Comparison of ENCODE assay signal across 18 cellular contexts in the genomic region with DNA sequence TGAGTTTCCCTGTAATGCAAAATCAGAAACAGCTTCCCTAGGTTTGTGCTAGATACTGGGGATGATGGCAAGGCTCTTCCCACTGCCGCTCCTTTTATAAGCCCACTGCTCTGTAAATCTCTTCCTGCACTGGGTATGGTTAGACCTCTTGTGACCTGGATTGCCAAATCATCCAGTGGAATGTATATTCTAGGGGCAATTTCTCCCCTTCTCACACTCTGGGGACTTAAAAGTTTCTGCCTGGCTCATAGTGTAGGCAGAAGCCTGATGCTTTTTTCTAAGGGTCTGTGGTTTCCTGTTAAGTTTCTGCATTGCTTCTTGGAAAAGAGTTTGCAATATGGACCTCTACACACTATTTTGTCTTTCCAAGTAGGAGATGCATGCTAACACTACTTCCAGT.
"Had no signal": no experiment of that assay in that cellular context is flagged by ENCODE, and none has a peak within 500 bp of the region (broad histone marks: within the 10 kb centered on the region; RNA-seq: fewer than 3 reads in every experiment).

No MANE protein-coding gene starts in this region.

- H2AFZ ChIP-seq: neural progenitor cell had no signal

- H3K9me3 ChIP-seq: gastrocnemius medialis, ovary had no signal

- H3K4me2 ChIP-seq: neural progenitor cell had no signal

- H3K27me3 ChIP-seq: esophagus muscularis mucosa, gastrocnemius medialis, left lung, neural progenitor cell, ovary, right atrium auricular region, sigmoid colon had no signal

- H3K4me1 ChIP-seq: esophagus muscularis mucosa, gastrocnemius medialis, left lung, lower lobe of right lung, neural progenitor cell, right atrium auricular region, sigmoid colon had no signal

- H3K27ac ChIP-seq: epithelial cell of prostate, esophagus muscularis mucosa, gastrocnemius medialis, left lung, lower lobe of right lung, neural progenitor cell, ovary, right atrium auricular region, sigmoid colon had no signal

- ATAC-seq: effector memory CD8-positive, alpha-beta T cell; gastrocnemius medialis; left lung; lower lobe of right lung; natural killer cell treated with Interleukin-12 subunit alpha and Interleukin-12 subunit beta and Interleukin-15 and Interleukin-18, amount 100 ng/mL, for 72 hours had no signal

- H3K36me3 ChIP-seq: esophagus muscularis mucosa, gastrocnemius medialis, left lung, lower lobe of right lung, neural progenitor cell, ovary, right atrium auricular region, sigmoid colon had no signal

- H3K9ac ChIP-seq: neural progenitor cell had no signal

- H3K4me3 ChIP-seq: esophagus muscularis mucosa, gastrocnemius medialis, left lung, lower lobe of right lung, neural progenitor cell, ovary, right atrium auricular region, sigmoid colon had no signal

- DNase-seq: effector memory CD8-positive, alpha-beta T cell; gastrocnemius medialis; immature natural killer cell; left lung; lower lobe of right lung; midbrain; nucleus accumbens; ovary; sigmoid colon; small intestine; stimulated activated CD4-positive, alpha-beta T cell treated with anti-CD3 and anti-CD28 coated beads, Interleukin-12 subunit alpha, Interleukin-12 subunit beta, amount 100 ng/mL, for 4 hours; stimulated activated naive CD4-positive, alpha-beta T cell treated with Interleukin-2 at 50 U/mL for 16 hours; trophoblast cell had no signal
